ENCODE assay signal across 8 cellular contexts in the genomic region with DNA sequence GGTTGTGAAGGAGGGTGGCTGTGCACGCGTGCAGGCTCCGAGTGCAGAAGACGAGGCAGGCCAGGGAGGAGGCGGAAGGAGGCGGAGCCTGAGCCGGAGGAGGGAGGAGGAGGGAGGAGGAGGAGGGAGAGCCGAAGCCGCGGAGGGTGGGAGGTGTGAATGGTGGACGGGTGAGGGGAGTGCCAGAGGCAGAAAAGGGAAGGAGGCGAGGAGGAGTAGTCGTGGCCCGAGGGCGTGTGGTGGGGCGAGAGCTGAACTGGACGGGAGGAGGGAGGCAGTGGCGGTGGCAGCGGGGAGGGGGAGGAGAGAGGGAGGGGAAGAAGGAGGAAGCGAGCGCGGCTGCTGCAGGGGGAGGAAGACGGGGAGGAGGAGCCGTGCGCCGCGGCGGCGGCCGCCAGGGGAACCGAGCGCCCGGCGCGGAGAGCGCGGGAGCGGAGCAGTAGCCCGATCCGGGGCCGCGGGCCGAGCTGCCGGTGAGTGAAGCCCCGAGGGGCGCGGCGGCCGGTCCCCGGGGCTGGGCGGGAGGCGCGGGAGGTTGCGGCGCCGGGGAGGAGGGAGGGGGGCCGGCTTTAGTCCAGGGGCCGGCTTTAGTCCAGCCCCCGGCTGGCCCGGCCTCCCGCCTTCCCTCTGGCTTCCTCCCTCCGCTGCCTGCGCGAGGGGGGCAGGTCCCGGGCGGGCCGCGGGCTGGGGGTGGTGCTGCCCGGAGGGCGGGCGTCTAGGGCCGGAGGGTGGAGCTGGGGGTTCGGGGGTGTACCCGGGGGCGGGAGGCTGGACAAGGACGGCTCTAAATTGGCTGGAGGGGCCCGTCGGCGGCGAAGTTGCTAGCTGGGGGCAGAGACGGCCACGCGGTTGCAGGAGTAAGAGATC. TPM values are rescaled to one million over a fixed set of nuclear protein-coding genes. Genes with fewer than 3 reads are reported as not detected.
DNase-seq lines count a peak whose midpoint lies in the region; ATAC-seq, FAIRE-seq and TF ChIP-seq lines count a peak whose summit lies in the region.

Gene TMEM164, plus strand, starts transcription at position 815 of the 867 bp plus-strand sequence. CDS start 661 bp downstream, outside the sequence.

- no peaks in the 10 kb centered on the region for H3K9me3 ChIP-seq in right atrium auricular region
- no peaks in the 10 kb centered on the region for H3K9me3 ChIP-seq in uterus

- DNase-seq in GM12892 (ENCODE audit: insufficient read length) (peak; percentile 59), NCI-H1417 (lab: John Stamatoyannopoulos, UW) (peak; percentile 70 to 91 (median 88)), amniotic stem cell (lab: John Stamatoyannopoulos, UW) (peak; percentile 16), right atrium auricular region (ENCODE audit: low spot score) (peak; percentile 76), pulmonary artery endothelial cell (ENCODE audit: low read depth, low spot score) (peak; percentile 32), uterus (peak; percentile 80 to 84)

- no peaks in the 10 kb centered on the region for H3K27me3 ChIP-seq in right atrium auricular region
- H3K27me3 ChIP-seq in uterus, result no peaks in the 10 kb centered on the region

- peak; percentile 73 for FAIRE-seq in GM12892 (lab: Jason Lieb, UNC)

- no peak; the same call in 1 of the 2 replicates for TF ChIP-seq POLR2A in GM12892 (IDR thresholded peaks at IDR 0.05; ENCODE audit: low read depth, low read length)
- peak in 1 of 2 donors; percentile 7 for TF ChIP-seq POLR2A in uterus (IDR thresholded peaks at IDR 0.05)

- peak within 1 kb of the TSS; percentile 57 to 60 for H3K4me3 ChIP-seq in right atrium auricular region
- peak within 1 kb of the TSS; percentile 51 to 68 for H3K4me3 ChIP-seq in uterus

- H3K36me3 ChIP-seq in right atrium auricular region (no peaks in the 10 kb centered on the region), uterus (no peaks in the 10 kb centered on the region)

- ATAC-seq in HG02678 (IDR thresholded peaks at IDR 0.05; ENCODE audit: unreplicated experiment), result peak; percentile 81

- H3K27ac Mint-ChIP-seq in T-helper 1 cell treated with Interleukin-12 subunit alpha and Interleukin-12 subunit beta and Interleukin-4 antibody, amounts not matched to agents 30 μg/mL and 1 μg/mL, for 36 hours, result peak within 1 kb of the TSS; percentile 91

- H3K36me3 Mint-ChIP-seq in T-helper 1 cell treated with Interleukin-12 subunit alpha and Interleukin-12 subunit beta and Interleukin-4 antibody, amounts not matched to agents 30 μg/mL and 1 μg/mL, for 36 hours (ENCODE audit: low read depth), result peaks cover 12% of the 10 kb centered on the region

- TF ChIP-seq CTCF in right atrium auricular region (IDR thresholded peaks at IDR 0.05), result no peak
- peak in 2 of 4 experiments; percentile 19 to 32 for TF ChIP-seq CTCF in uterus (IDR thresholded peaks at IDR 0.05)

- H3K4me3 Mint-ChIP-seq in T-helper 1 cell treated with Interleukin-12 subunit alpha and Interleukin-12 subunit beta and Interleukin-4 antibody, amounts not matched to agents 30 μg/mL and 1 μg/mL, for 36 hours, result peak within 1 kb of the TSS; percentile 95

- peaks cover 26% of the 10 kb centered on the region for H3K4me1 Mint-ChIP-seq in T-helper 1 cell treated with Interleukin-12 subunit alpha and Interleukin-12 subunit beta and Interleukin-4 antibody, amounts not matched to agents 30 μg/mL and 1 μg/mL, for 36 hours (ENCODE audit: low read depth)

- H3K27ac ChIP-seq in right atrium auricular region (peak within 1 kb of the TSS; percentile 82 to 83), uterus (peak within 1 kb of the TSS; percentile 83 to 93)

- intact Hi-C loops in uterus (cut with DNase I; ENCODE audit: low total_unique reads), result no loop called here

- H3K4me1 ChIP-seq in right atrium auricular region (peaks cover 0 to 31% of the 10 kb centered on the region in 2 donors), uterus (peaks cover 0 to 13% of the 10 kb centered on the region in 2 donors)

- no peaks in the 10 kb centered on the region for H3K27me3 Mint-ChIP-seq in T-helper 1 cell treated with Interleukin-12 subunit alpha and Interleukin-12 subunit beta and Interleukin-4 antibody, amounts not matched to agents 30 μg/mL and 1 μg/mL, for 36 hours (ENCODE audit: low read depth)

- H3K9me3 Mint-ChIP-seq in T-helper 1 cell treated with Interleukin-12 subunit alpha and Interleukin-12 subunit beta and Interleukin-4 antibody, amounts not matched to agents 30 μg/mL and 1 μg/mL, for 36 hours, result no peaks in the 10 kb centered on the region

RNA-seq across cellular contexts. Expression of gene TMEM164, which starts in this region (rescaled TPM):
- polyA plus RNA-seq in GM12892 (2012; ENCODE audit: missing spikeins), result 6.6 TPM
- 10 to 100 TPM; 30.3 to 36.6 TPM for total RNA-seq in right atrium auricular region
- 25.1 and 31.3 TPM in 2 replicates for total RNA-seq in pulmonary artery endothelial cell
- total RNA-seq in uterus, result 10 to 100 TPM in 2 of 4 donors, 1 to 10 TPM in 2; 3.1 to 18.9 (median 11.5) TPM

Comparison
In these comparisons a context has a peak if more than half of its experiments do, and no peak if none do; other contexts are left out.
1. Peak in every context shown above with its lines: DNase-seq, ATAC-seq, H3K4me3 ChIP-seq and H3K27ac ChIP-seq.
2. DNase-seq: peak in every context shown above with its lines; median percentile 88 in NCI-H1417; 82 in uterus; 76 in right atrium auricular region; 59 in GM12892; 32 in pulmonary artery endothelial cell; 16 in amniotic stem cell.